In the genomic region with DNA sequence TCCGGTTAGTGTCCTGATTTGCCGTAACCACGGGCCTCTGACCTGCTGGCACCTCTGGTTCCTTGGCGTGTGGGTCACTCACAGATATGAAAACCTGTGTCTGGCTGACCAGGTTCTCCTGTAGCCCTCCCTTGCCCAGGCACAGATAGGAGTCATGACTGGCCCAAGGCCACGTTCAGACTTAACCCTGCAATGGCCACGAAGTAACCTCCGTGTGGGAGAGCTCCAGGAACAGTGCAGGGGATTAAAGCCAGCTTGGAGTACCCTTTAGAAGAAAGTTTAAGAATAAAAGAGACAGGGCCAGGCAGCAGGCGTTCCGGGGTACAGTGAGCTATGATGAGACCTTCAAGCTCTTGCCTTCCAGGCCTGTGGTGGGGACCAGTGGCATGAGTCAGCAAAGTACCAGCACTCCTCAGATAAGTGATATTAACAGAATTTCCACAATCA, we compare ENCODE assay signal across 1 cellular context.
TF ChIP-seq lines count a peak whose summit lies in the region.

No MANE protein-coding gene starts in this region.

TF ChIP-seq in K562, 482 proteins besides CTCF, POLR2A, EP300 and RAD21 (continued from another document and continues in another):
- TF ChIP-seq, protein P1, sequence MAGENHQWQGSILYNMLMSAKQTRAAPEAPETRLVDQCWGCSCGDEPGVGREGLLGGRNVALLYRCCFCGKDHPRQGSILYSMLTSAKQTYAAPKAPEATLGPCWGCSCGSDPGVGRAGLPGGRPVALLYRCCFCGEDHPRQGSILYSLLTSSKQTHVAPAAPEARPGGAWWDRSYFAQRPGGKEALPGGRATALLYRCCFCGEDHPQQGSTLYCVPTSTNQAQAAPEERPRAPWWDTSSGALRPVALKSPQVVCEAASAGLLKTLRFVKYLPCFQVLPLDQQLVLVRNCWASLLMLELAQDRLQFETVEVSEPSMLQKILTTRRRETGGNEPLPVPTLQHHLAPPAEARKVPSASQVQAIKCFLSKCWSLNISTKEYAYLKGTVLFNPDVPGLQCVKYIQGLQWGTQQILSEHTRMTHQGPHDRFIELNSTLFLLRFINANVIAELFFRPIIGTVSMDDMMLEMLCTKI (IDR thresholded peaks at IDR 0.05; ENCODE audit: partially characterized antibody) = no peak
- TF ChIP-seq ZNF384 (IDR thresholded peaks at IDR 0.05; ENCODE audit: low read depth, low read length) (no peak), RFX7 (CRISPR knock-in tag; IDR thresholded peaks at IDR 0.05) (no peak), RFX5 (IDR thresholded peaks at IDR 0.05; ENCODE audit: low read depth, low read length) (no peak), ETV6 (IDR thresholded peaks at IDR 0.05; ENCODE audit: borderline replicate concordance in 1 of 2, low read depth in 2 of 2, low read length in 1 of 2) (no peak), ETV6 (CRISPR knock-in tag; IDR thresholded peaks at IDR 0.05; ENCODE audit: borderline replicate concordance) (no peak), TCF7L2 (IDR thresholded peaks at IDR 0.05; ENCODE audit: low read depth, low read length) (no peak), ZNF217 (CRISPR knock-in tag; IDR thresholded peaks at IDR 0.05) (no peak), KHSRP (IDR thresholded peaks at IDR 0.05) (no peak), EWSR1 (IDR thresholded peaks at IDR 0.05; ENCODE audit: borderline replicate concordance, low read depth, partially characterized antibody) (no peak), GTF2E2 (tag; IDR thresholded peaks at IDR 0.05) (no peak), FOSL1 (tag; conservative IDR thresholded peaks at IDR 0.05) (peak; percentile 39; the same call in 1 of the 2 replicates), ZNF644 (tag; IDR thresholded peaks at IDR 0.05; ENCODE audit: low read depth) (no peak), ZZZ3 (IDR thresholded peaks at IDR 0.05) (no peak), RBM34 (IDR thresholded peaks at IDR 0.05; ENCODE audit: borderline replicate concordance, insufficient read depth, low read length) (no peak), SIN3B (IDR thresholded peaks at IDR 0.05; ENCODE audit: low read depth) (no peak), CSDE1 (IDR thresholded peaks at IDR 0.05) (no peak), SRF (CRISPR knock-in tag; IDR thresholded peaks at IDR 0.05) (no peak), NFE2 (IDR thresholded peaks at IDR 0.05; ENCODE audit: low read depth) (peak; percentile 81), ZNF717 (CRISPR knock-in tag; IDR thresholded peaks at IDR 0.05) (no peak), SIN3A (IDR thresholded peaks at IDR 0.05; ENCODE audit: borderline replicate concordance in 2 of 2, control insufficient read depth in 1 of 2, low read depth in 2 of 2, low read length in 2 of 2) (no peak), U2AF1 (optimal IDR thresholded peaks at IDR 0.05; ENCODE audit: low read depth, low read length) (no peak), PYGO2 (tag; IDR thresholded peaks at IDR 0.05) (no peak), SAFB2 (IDR thresholded peaks at IDR 0.05; ENCODE audit: borderline replicate concordance, low read depth, low read length, severe bottlenecking) (no peak), HDGF (IDR thresholded peaks at IDR 0.05) (no peak), ARHGAP35 (IDR thresholded peaks at IDR 0.05; ENCODE audit: partially characterized antibody) (no peak), POLR2H (tag; IDR thresholded peaks at IDR 0.05; ENCODE audit: low read depth) (no peak), CREB1 (IDR thresholded peaks at IDR 0.05) (no peak), CREB1 (CRISPR knock-in tag; IDR thresholded peaks at IDR 0.05) (no peak), NR2F6 (CRISPR knock-in tag; IDR thresholded peaks at IDR 0.05) (no peak), CEBPG (CRISPR knock-in tag; IDR thresholded peaks at IDR 0.05) (no peak), CEBPG (tag; conservative IDR thresholded peaks at IDR 0.05 in 1 of 2, IDR thresholded peaks at IDR 0.05 in 1 of 2) (no peak), ZEB2 (IDR thresholded peaks at IDR 0.05) (no peak), MIER1 (IDR thresholded peaks at IDR 0.05; ENCODE audit: low read depth) (no peak), ZNF778 (CRISPR knock-in tag; IDR thresholded peaks at IDR 0.05) (no peak), SMARCC2 (IDR thresholded peaks at IDR 0.05; ENCODE audit: low read depth) (no peak), ZC3H11A (IDR thresholded peaks at IDR 0.05; ENCODE audit: low read depth, low read length) (no peak), HDAC2 (IDR thresholded peaks at IDR 0.05) (no peak), CTBP1 (IDR thresholded peaks at IDR 0.05; ENCODE audit: borderline replicate concordance) (no peak), NR2C2 (CRISPR knock-in tag; IDR thresholded peaks at IDR 0.05) (no peak), NR2C2 (tag; IDR thresholded peaks at IDR 0.05) (no peak), MEF2A (IDR thresholded peaks at IDR 0.05; ENCODE audit: control insufficient read depth, low read depth, low read length) (no peak), SUPT5H (IDR thresholded peaks at IDR 0.05) (no peak), HCFC1 (IDR thresholded peaks at IDR 0.05; ENCODE audit: low read depth, low read length) (no peak), HDAC6 (IDR thresholded peaks at IDR 0.05; ENCODE audit: low read depth, low read length) (no peak), PHF20 (IDR thresholded peaks at IDR 0.05; ENCODE audit: partially characterized antibody) (no peak), NBN (IDR thresholded peaks at IDR 0.05; ENCODE audit: low read depth) (no peak), ZNF324 (CRISPR knock-in tag; IDR thresholded peaks at IDR 0.05) (no peak), C11orf30 (IDR thresholded peaks at IDR 0.05; ENCODE audit: low read depth) (peak; percentile 68; the same call in 1 of the 2 replicates), NR1H2 (CRISPR knock-in tag; IDR thresholded peaks at IDR 0.05) (no peak), MAFK (IDR thresholded peaks at IDR 0.05; ENCODE audit: low read length) (peak; percentile 53; the same call in 1 of the 2 replicates), MCM7 (IDR thresholded peaks at IDR 0.05) (no peak), NFE2L1 (tag; IDR thresholded peaks at IDR 0.05; ENCODE audit: borderline replicate concordance, low read depth) (peak; percentile 17; the same call in 1 of the 2 replicates), GABPB1 (CRISPR knock-in tag; IDR thresholded peaks at IDR 0.05) (no peak), ZNF589 (CRISPR knock-in tag; IDR thresholded peaks at IDR 0.05; ENCODE audit: low read depth) (no peak)
- TF ChIP-seq, protein P2, sequence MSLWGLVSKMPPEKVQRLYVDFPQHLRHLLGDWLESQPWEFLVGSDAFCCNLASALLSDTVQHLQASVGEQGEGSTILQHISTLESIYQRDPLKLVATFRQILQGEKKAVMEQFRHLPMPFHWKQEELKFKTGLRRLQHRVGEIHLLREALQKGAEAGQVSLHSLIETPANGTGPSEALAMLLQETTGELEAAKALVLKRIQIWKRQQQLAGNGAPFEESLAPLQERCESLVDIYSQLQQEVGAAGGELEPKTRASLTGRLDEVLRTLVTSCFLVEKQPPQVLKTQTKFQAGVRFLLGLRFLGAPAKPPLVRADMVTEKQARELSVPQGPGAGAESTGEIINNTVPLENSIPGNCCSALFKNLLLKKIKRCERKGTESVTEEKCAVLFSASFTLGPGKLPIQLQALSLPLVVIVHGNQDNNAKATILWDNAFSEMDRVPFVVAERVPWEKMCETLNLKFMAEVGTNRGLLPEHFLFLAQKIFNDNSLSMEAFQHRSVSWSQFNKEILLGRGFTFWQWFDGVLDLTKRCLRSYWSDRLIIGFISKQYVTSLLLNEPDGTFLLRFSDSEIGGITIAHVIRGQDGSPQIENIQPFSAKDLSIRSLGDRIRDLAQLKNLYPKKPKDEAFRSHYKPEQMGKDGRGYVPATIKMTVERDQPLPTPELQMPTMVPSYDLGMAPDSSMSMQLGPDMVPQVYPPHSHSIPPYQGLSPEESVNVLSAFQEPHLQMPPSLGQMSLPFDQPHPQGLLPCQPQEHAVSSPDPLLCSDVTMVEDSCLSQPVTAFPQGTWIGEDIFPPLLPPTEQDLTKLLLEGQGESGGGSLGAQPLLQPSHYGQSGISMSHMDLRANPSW (CRISPR knock-in tag; IDR thresholded peaks at IDR 0.05) = no peak
- TF ChIP-seq, protein P3, sequence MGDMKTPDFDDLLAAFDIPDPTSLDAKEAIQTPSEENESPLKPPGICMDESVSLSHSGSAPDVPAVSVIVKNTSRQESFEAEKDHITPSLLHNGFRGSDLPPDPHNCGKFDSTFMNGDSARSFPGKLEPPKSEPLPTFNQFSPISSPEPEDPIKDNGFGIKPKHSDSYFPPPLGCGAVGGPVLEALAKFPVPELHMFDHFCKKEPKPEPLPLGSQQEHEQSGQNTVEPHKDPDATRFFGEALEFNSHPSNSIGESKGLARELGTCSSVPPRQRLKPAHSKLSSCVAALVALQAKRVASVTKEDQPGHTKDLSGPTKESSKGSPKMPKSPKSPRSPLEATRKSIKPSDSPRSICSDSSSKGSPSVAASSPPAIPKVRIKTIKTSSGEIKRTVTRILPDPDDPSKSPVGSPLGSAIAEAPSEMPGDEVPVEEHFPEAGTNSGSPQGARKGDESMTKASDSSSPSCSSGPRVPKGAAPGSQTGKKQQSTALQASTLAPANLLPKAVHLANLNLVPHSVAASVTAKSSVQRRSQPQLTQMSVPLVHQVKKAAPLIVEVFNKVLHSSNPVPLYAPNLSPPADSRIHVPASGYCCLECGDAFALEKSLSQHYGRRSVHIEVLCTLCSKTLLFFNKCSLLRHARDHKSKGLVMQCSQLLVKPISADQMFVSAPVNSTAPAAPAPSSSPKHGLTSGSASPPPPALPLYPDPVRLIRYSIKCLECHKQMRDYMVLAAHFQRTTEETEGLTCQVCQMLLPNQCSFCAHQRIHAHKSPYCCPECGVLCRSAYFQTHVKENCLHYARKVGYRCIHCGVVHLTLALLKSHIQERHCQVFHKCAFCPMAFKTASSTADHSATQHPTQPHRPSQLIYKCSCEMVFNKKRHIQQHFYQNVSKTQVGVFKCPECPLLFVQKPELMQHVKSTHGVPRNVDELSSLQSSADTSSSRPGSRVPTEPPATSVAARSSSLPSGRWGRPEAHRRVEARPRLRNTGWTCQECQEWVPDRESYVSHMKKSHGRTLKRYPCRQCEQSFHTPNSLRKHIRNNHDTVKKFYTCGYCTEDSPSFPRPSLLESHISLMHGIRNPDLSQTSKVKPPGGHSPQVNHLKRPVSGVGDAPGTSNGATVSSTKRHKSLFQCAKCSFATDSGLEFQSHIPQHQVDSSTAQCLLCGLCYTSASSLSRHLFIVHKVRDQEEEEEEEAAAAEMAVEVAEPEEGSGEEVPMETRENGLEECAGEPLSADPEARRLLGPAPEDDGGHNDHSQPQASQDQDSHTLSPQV (IDR thresholded peaks at IDR 0.05) = peak; percentile 45; the same call in 1 of the 2 replicates
- TF ChIP-seq, protein P4, sequence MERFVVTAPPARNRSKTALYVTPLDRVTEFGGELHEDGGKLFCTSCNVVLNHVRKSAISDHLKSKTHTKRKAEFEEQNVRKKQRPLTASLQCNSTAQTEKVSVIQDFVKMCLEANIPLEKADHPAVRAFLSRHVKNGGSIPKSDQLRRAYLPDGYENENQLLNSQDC (CRISPR knock-in tag; IDR thresholded peaks at IDR 0.05) = no peak
- TF ChIP-seq, protein P5, sequence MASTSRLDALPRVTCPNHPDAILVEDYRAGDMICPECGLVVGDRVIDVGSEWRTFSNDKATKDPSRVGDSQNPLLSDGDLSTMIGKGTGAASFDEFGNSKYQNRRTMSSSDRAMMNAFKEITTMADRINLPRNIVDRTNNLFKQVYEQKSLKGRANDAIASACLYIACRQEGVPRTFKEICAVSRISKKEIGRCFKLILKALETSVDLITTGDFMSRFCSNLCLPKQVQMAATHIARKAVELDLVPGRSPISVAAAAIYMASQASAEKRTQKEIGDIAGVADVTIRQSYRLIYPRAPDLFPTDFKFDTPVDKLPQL (IDR thresholded peaks at IDR 0.05; ENCODE audit: extremely low read depth, insufficient read length) = no peak
- TF ChIP-seq, protein P6, sequence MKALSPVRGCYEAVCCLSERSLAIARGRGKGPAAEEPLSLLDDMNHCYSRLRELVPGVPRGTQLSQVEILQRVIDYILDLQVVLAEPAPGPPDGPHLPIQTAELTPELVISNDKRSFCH (CRISPR knock-in tag; IDR thresholded peaks at IDR 0.05) = no peak
- TF ChIP-seq, protein P6 (tag; IDR thresholded peaks at IDR 0.05) = no peak
- TF ChIP-seq, protein P7, sequence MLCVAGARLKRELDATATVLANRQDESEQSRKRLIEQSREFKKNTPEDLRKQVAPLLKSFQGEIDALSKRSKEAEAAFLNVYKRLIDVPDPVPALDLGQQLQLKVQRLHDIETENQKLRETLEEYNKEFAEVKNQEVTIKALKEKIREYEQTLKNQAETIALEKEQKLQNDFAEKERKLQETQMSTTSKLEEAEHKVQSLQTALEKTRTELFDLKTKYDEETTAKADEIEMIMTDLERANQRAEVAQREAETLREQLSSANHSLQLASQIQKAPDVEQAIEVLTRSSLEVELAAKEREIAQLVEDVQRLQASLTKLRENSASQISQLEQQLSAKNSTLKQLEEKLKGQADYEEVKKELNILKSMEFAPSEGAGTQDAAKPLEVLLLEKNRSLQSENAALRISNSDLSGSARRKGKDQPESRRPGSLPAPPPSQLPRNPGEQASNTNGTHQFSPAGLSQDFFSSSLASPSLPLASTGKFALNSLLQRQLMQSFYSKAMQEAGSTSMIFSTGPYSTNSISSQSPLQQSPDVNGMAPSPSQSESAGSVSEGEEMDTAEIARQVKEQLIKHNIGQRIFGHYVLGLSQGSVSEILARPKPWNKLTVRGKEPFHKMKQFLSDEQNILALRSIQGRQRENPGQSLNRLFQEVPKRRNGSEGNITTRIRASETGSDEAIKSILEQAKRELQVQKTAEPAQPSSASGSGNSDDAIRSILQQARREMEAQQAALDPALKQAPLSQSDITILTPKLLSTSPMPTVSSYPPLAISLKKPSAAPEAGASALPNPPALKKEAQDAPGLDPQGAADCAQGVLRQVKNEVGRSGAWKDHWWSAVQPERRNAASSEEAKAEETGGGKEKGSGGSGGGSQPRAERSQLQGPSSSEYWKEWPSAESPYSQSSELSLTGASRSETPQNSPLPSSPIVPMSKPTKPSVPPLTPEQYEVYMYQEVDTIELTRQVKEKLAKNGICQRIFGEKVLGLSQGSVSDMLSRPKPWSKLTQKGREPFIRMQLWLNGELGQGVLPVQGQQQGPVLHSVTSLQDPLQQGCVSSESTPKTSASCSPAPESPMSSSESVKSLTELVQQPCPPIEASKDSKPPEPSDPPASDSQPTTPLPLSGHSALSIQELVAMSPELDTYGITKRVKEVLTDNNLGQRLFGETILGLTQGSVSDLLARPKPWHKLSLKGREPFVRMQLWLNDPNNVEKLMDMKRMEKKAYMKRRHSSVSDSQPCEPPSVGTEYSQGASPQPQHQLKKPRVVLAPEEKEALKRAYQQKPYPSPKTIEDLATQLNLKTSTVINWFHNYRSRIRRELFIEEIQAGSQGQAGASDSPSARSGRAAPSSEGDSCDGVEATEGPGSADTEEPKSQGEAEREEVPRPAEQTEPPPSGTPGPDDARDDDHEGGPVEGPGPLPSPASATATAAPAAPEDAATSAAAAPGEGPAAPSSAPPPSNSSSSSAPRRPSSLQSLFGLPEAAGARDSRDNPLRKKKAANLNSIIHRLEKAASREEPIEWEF (CRISPR knock-in tag; IDR thresholded peaks at IDR 0.05) = peak; percentile 59; the same call in 1 of the 2 replicates
